ENCODE assay signal across 1 cellular context in the genomic region with DNA sequence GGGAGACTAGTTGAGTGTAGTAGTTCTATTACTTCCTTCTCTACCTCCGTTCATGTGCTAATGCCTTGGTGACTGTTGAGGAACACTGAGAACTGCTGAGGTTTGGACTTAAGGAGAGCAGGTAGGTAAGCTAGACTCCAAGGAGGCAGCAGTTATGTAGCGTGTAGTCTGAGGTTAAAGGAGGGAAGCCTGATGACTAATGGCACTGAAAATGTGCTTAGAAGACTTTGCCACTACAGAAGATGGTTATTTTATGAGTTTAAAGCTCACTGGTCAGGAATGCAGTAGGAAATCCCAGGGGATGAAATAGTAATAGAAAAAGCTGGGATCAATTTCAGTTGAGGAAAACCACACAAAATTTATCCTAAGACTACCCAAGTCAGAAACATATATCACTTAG.
TF ChIP-seq lines count a peak whose summit lies in the region.

No MANE protein-coding gene starts in this region.

TF ChIP-seq in SK-N-SH, 30 proteins besides CTCF, POLR2A, EP300 and RAD21 (continued from another document):
- TF ChIP-seq FOSL2 (IDR thresholded peaks at IDR 0.05; ENCODE audit: borderline replicate concordance, low read depth) (no peak), ELF1 (IDR thresholded peaks at IDR 0.05) (no peak), GABPA (IDR thresholded peaks at IDR 0.05; ENCODE audit: low read depth) (no peak), TCF12 (IDR thresholded peaks at IDR 0.05) (no peak)
